Comparison of ENCODE assay signal across 8 cellular contexts in genomic region chr19:36331353-36332228, GRCh38. TPM values are rescaled to one million over a fixed set of nuclear protein-coding genes. Genes with fewer than 3 reads are reported as not detected.
A peak's percentile ranks its signal among the peaks of the same experiment; 100 is the strongest.
DNase-seq lines count a peak whose midpoint lies in the region; ATAC-seq and FAIRE-seq lines count a peak whose summit lies in the region.

No MANE protein-coding gene starts in this region.

- peak overlapping the region in 1 of 2 experiments; percentile 10 for H2BK12ac ChIP-seq in mesenchymal stem cell (ENCODE audit: low read length in 2 of 2)

- no peak overlapping the region for H3K23ac ChIP-seq in mesenchymal stem cell (ENCODE audit: low read length in 2 of 2)

- H3K4me2 ChIP-seq in mesenchymal stem cell (ENCODE audit: low read length, poor library complexity, severe bottlenecking), result peak overlapping the region; percentile 78

- H4K91ac ChIP-seq in mesenchymal stem cell (ENCODE audit: low read length), result peak overlapping the region; percentile 14

- H3K14ac ChIP-seq in mesenchymal stem cell (ENCODE audit: low read length in 2 of 2), result peak overlapping the region in 1 of 2 experiments; percentile 92

- H3K4ac ChIP-seq in mesenchymal stem cell (ENCODE audit: low read depth in 1 of 2, low read length in 2 of 2), result peak overlapping the region in 1 of 2 experiments; percentile 91

- DNase-seq in DMS 273 treated with DMSO at 0.1 percent for 48 hours (lab: John Stamatoyannopoulos, UW), result peak; percentile 96
- DNase-seq in HCEC 1CT, result peak; percentile 64
- DNase-seq in NCI-H460 (ENCODE audit: extremely low read depth, low read depth), result peak; percentile 70
- peak; percentile 22 to 32 for DNase-seq in activated CD8-positive, alpha-beta memory T cell treated with anti-CD3 and anti-CD28 coated beads for 4 hours (ENCODE audit: low read depth in 2 of 2)
- DNase-seq in mesenchymal stem cell, result peak; percentile 95
- DNase-seq in stimulated activated CD4-positive, alpha-beta T cell treated with anti-CD3 and anti-CD28 coated beads, TNF-alpha, amount 100 ng/mL, for 48 hours (ENCODE audit: low read depth in 3 of 3), result peak; percentile 25 to 48 (median 26)

- peaks cover 20% of the 10 kb centered on the region for H3K9me3 ChIP-seq in mesenchymal stem cell (ENCODE audit: control insufficient read depth, low read length)

- peaks cover 17% of the 10 kb centered on the region for H3K79me1 ChIP-seq in mesenchymal stem cell (replicated peaks; ENCODE audit: low read length, poor library complexity, severe bottlenecking)

- H3K27ac ChIP-seq in mesenchymal stem cell (ENCODE audit: low read length, poor library complexity, severe bottlenecking), result peak overlapping the region; percentile 8

- peaks cover 6% of the 10 kb centered on the region for H3K4me1 ChIP-seq in mesenchymal stem cell (ENCODE audit: control insufficient read depth, insufficient read depth, low read depth, low read length)

- peak overlapping the region; percentile 99 for H2AFZ ChIP-seq in mesenchymal stem cell (ENCODE audit: low read depth, low read length)

- H3K27me3 ChIP-seq in mesenchymal stem cell (ENCODE audit: control insufficient read depth in 1 of 2, insufficient read depth in 1 of 2, low read length in 2 of 2), result no peaks in the 10 kb centered on the region

- FAIRE-seq in endometrium (lab: Jason Lieb, UNC), result peak; percentile 98

- H2BK120ac ChIP-seq in mesenchymal stem cell (ENCODE audit: low read depth, low read length), result no peak overlapping the region

- H3K4me3 ChIP-seq in mesenchymal stem cell (ENCODE audit: insufficient read depth in 1 of 2, low read depth in 1 of 2, low read length in 2 of 2), result peak overlapping the region; percentile 73 to 83

- no peak overlapping the region for H2BK15ac ChIP-seq in mesenchymal stem cell (ENCODE audit: low read depth, poor library complexity, severe bottlenecking)

- H3K18ac ChIP-seq in mesenchymal stem cell (ENCODE audit: low read depth in 1 of 2, low read length in 2 of 2), result peak overlapping the region; percentile 60 to 93

- ATAC-seq in HG03280 (IDR thresholded peaks at IDR 0.05; ENCODE audit: unreplicated experiment), result no peak

- H2BK5ac ChIP-seq in mesenchymal stem cell (ENCODE audit: low read depth, low read length, poor library complexity, severe bottlenecking), result no peak overlapping the region

- peaks cover 9 to 24% of the 10 kb centered on the region in 2 experiments for H3K36me3 ChIP-seq in mesenchymal stem cell (ENCODE audit: control insufficient read depth in 1 of 2, insufficient read depth in 2 of 2, low read depth in 1 of 2, low read length in 2 of 2)

- peak overlapping the region; percentile 85 for H3K9ac ChIP-seq in mesenchymal stem cell (ENCODE audit: low read length)

- H4K8ac ChIP-seq in mesenchymal stem cell (ENCODE audit: low read length), result peak overlapping the region; percentile 97

- whole genome bisulfite sequencing in mesenchymal stem cell, result under 1% methylated on average over 41 of the region's 43 CpGs

- no peak overlapping the region for H2AK5ac ChIP-seq in mesenchymal stem cell (ENCODE audit: low read length, severe bottlenecking)

RNA-seq across cellular contexts. Expression of gene ZFP14, which starts 47.4 kb away (rescaled TPM):
- 3.7 and 4.0 TPM in 2 replicates for total RNA-seq in NCI-H460 (2014; rRNA removed; shearing (Covaris generic))
- polyA plus RNA-seq in NCI-H460 (2014; cell fraction: nucleus; rRNA removed), result 2.4 and 4.9 TPM in 2 replicates
- 1.5 TPM for polyA plus RNA-seq in mesenchymal stem cell (2013, experiment 1 of 2)
- 1.7 TPM for polyA plus RNA-seq in mesenchymal stem cell (2013, experiment 2 of 2)

Comparison
In these comparisons a context has a peak if more than half of its experiments do, and no peak if none do; other contexts are left out.
1. DNase-seq: peak in every context shown above with its lines; median percentile 96 in DMS 273 treated with DMSO at 0.1 percent for 48 hours; 95 in mesenchymal stem cell; 70 in NCI-H460; 64 in HCEC 1CT; 27 in activated CD8-positive, alpha-beta memory T cell treated with anti-CD3 and anti-CD28 coated beads for 4 hours; 26 in stimulated activated CD4-positive, alpha-beta T cell treated with anti-CD3 and anti-CD28 coated beads, TNF-alpha, amount 100 ng/mL, for 48 hours.